ENCODE assay signal across 35 cellular contexts in genomic region chr17:11701906-11702305, GRCh38.
DNase-seq lines count a peak whose midpoint lies in the region; ATAC-seq, FAIRE-seq and TF ChIP-seq lines count a peak whose summit lies in the region.
"Had no signal": no experiment of that assay in that cellular context is flagged by ENCODE, and none has a peak within 500 bp of the region (broad histone marks: within the 10 kb centered on the region; RNA-seq: fewer than 3 reads in every experiment).

No MANE protein-coding gene starts in this region.

- TF ChIP-seq EP300 in esophagus muscularis mucosa (IDR thresholded peaks at IDR 0.05): no peak

- ATAC-seq in left colon (peak; percentile 30), mucosa of descending colon (peak; percentile 10), heart right ventricle (no peak)
- ATAC-seq in activated CD4-positive, CD25-positive, alpha-beta regulatory T cell treated with anti-CD3 and anti-CD28 coated beads, Interleukin-2, amount 50 U/mL, for 24 hours: no peak
- ATAC-seq: A549; CD8-positive, alpha-beta T cell had no signal

- H3K4me3 ChIP-seq in esophagus muscularis mucosa: no peak overlapping the region
- no peak overlapping the region for H3K4me3 ChIP-seq in mucosa of descending colon
- no peak overlapping the region for H3K4me3 ChIP-seq in small intestine (ENCODE audit: low read depth in 1 of 2, low read length in 2 of 2)
- H3K4me3 ChIP-seq in heart right ventricle: no peak overlapping the region
- H3K4me3 ChIP-seq: A549; BLaER1; BLaER1 treated with 17β-estradiol and CSF1 and Interleukin-3, amounts not matched to agents 10 nM and 100 nM had no signal

- H3K9me3 ChIP-seq in esophagus muscularis mucosa (no peaks in the 10 kb centered on the region), mucosa of descending colon (no peaks in the 10 kb centered on the region), small intestine (ENCODE audit: control insufficient read depth, low read depth) (no peaks in the 10 kb centered on the region), heart right ventricle (peaks cover 0 to 5% (median 0%) of the 10 kb centered on the region in 11 donors)
- H3K9me3 ChIP-seq: A549; BE2C; BLaER1; BLaER1 treated with 17β-estradiol and CSF1 and Interleukin-3, amounts not matched to agents 10 nM and 100 nM; Caco-2 had no signal

- no peak for TF ChIP-seq POLR2A in esophagus muscularis mucosa (IDR thresholded peaks at IDR 0.05; ENCODE audit: low read depth)

- no peak for FAIRE-seq in small intestine (lab: Jason Lieb, UNC)
- FAIRE-seq: A204.1, A549, D721Med had no signal

- TF ChIP-seq CTCF in esophagus muscularis mucosa (IDR thresholded peaks at IDR 0.05): no peak
- no peak for TF ChIP-seq CTCF in mucosa of descending colon (IDR thresholded peaks at IDR 0.05)
- TF ChIP-seq CTCF in heart right ventricle (IDR thresholded peaks at IDR 0.05): no peak

- H3K36me3 ChIP-seq in esophagus muscularis mucosa (no peaks in the 10 kb centered on the region), mucosa of descending colon (ENCODE audit: low read depth) (no peaks in the 10 kb centered on the region), small intestine (ENCODE audit: control insufficient read depth in 2 of 2, insufficient read depth in 2 of 2, low read length in 2 of 2) (no peaks in the 10 kb centered on the region), heart right ventricle (no peaks in the 10 kb centered on the region)
- H3K36me3 ChIP-seq: BE2C; BLaER1; BLaER1 treated with 17β-estradiol and CSF1 and Interleukin-3, amounts not matched to agents 10 nM and 100 nM had no signal

- WGBS in esophagus muscularis mucosa: 78% methylated on average over 8 of the region's 8 CpGs
- WGBS in small intestine, 3 donors: 22 to 65% (median 30%) methylated on average over 8 of the region's 8 CpGs
- 80 to 87% methylated on average over 8 of the region's 8 CpGs for WGBS in heart right ventricle, 2 donors

- H3K4me1 ChIP-seq in esophagus muscularis mucosa: peaks cover 0 to 8% (median 0%) of the 10 kb centered on the region in 4 donors
- H3K4me1 ChIP-seq in mucosa of descending colon (ENCODE audit: low read depth): no peaks in the 10 kb centered on the region
- no peaks in the 10 kb centered on the region for H3K4me1 ChIP-seq in small intestine (ENCODE audit: control insufficient read depth in 2 of 2, insufficient read depth in 1 of 2, low read depth in 1 of 2, low read length in 1 of 2)
- H3K4me1 ChIP-seq in heart right ventricle: peaks cover 0 to 3% (median 0%) of the 10 kb centered on the region in 9 donors
- H3K4me1 ChIP-seq: A549, BE2C, BLaER1, Caco-2 had no signal

- DNase-seq in esophagus muscularis mucosa (ENCODE audit: extremely low spot score) (peak; percentile 64), left colon (no peak), mucosa of descending colon (no peak), small intestine (peak; percentile 51), NCI-H2081 treated with DMSO at 0.1 percent for 48 hours (lab: John Stamatoyannopoulos, UW) (no peak), heart right ventricle (no peak), GM19240 (ENCODE audit: insufficient read length, low spot score) (no peak)
- DNase-seq: 8988T; ACHN; AML-193; BE2C; C1 segment of cervical spinal cord; Caco-2; Calu3; CD4-positive, alpha-beta memory T cell; CD4-positive, alpha-beta T cell; CD4-positive, CD25-positive, alpha-beta regulatory T cell; CD8-positive, alpha-beta memory T cell; CD8-positive, alpha-beta T cell; COR-L47; DMS 273 treated with DMSO at 0.1 percent for 48 hours; DMS153; DMS53; DMS79; DMS79 treated with DMSO at 0.1 percent for 48 hours; DND-41; EL had no signal

- no peak overlapping the region for H3K27ac ChIP-seq in esophagus muscularis mucosa (replicated peaks in 1 of 4)
- no peak overlapping the region for H3K27ac ChIP-seq in small intestine (ENCODE audit: low read depth in 1 of 2, low read length in 1 of 2)
- H3K27ac ChIP-seq in heart right ventricle: no peak overlapping the region
- H3K27ac ChIP-seq: 22Rv1; A549; BLaER1; BLaER1 treated with 17β-estradiol and CSF1 and Interleukin-3, amounts not matched to agents 10 nM and 100 nM; C4-2B had no signal

- H3K27me3 ChIP-seq in esophagus muscularis mucosa (peaks cover 0 to 4% (median 0%) of the 10 kb centered on the region in 4 donors), small intestine (ENCODE audit: control insufficient read depth in 2 of 2, insufficient read depth in 2 of 2, low read length in 2 of 2) (no peaks in the 10 kb centered on the region), heart right ventricle (no peaks in the 10 kb centered on the region)
- H3K27me3 ChIP-seq: BE2C; BLaER1; BLaER1 treated with 17β-estradiol and CSF1 and Interleukin-3, amounts not matched to agents 10 nM and 100 nM had no signal

- intact Hi-C loops in esophagus muscularis mucosa (cut with DNase I): no loop called here
- intact Hi-C loops in left colon (cut with DNase I, micrococcal nuclease): no loop called here
- intact Hi-C loops in mucosa of descending colon (cut with DNase I, micrococcal nuclease): no loop called here
- intact Hi-C loops in heart right ventricle (cut with DNase I): no loop called here

Comparison
In these comparisons a context has a peak if more than half of its experiments do, and no peak if none do; other contexts are left out.
1. DNase-seq: peak in esophagus muscularis mucosa (single experiment) and small intestine (single experiment); none in left colon (0 of 2), mucosa of descending colon (0 of 3), NCI-H2081 treated with DMSO at 0.1 percent for 48 hours (single experiment), heart right ventricle (0 of 2) and GM19240 (single experiment).
2. ATAC-seq: peak in left colon (single experiment) and mucosa of descending colon (single experiment); none in activated CD4-positive, CD25-positive, alpha-beta regulatory T cell treated with anti-CD3 and anti-CD28 coated beads, Interleukin-2, amount 50 U/mL, for 24 hours (0 of 2) and heart right ventricle (0 of 8).